Comparison of ENCODE assay signal across 10 cellular contexts in genomic region chr2:33412920-33413319, GRCh38.
DNase-seq lines count a peak whose midpoint lies in the region; TF ChIP-seq lines count a peak whose summit lies in the region.
"Had no signal": no experiment of that assay in that cellular context is flagged by ENCODE, and none has a peak within 500 bp of the region (broad histone marks: within the 10 kb centered on the region; RNA-seq: fewer than 3 reads in every experiment).

No MANE protein-coding gene starts in this region.

- H3K9ac ChIP-seq in mesenchymal stem cell (ENCODE audit: low read length), result no peak overlapping the region

- no peak overlapping the region for H3K23ac ChIP-seq in mesenchymal stem cell (ENCODE audit: low read length in 2 of 2)

- peak; percentile 79 for TF ChIP-seq CTCF in chondrocyte (IDR thresholded peaks at IDR 0.05)
- no peak for TF ChIP-seq CTCF in suprapubic skin (IDR thresholded peaks at IDR 0.05)

- H3K4me2 ChIP-seq in mesenchymal stem cell (ENCODE audit: low read length, poor library complexity, severe bottlenecking), result no peak overlapping the region

- no peaks in the 10 kb centered on the region for H3K27me3 ChIP-seq in mesenchymal stem cell (ENCODE audit: control insufficient read depth in 1 of 2, insufficient read depth in 1 of 2, low read length in 2 of 2)
- H3K27me3 ChIP-seq in suprapubic skin, result no peaks in the 10 kb centered on the region
- no peaks in the 10 kb centered on the region for H3K27me3 ChIP-seq in HAP-1 (ENCODE audit: low read depth)

- no peak overlapping the region for H4K8ac ChIP-seq in mesenchymal stem cell (ENCODE audit: low read length)

- no peaks in the 10 kb centered on the region for H3K79me1 ChIP-seq in mesenchymal stem cell (replicated peaks; ENCODE audit: low read length, poor library complexity, severe bottlenecking)

- no peak overlapping the region for H3K18ac ChIP-seq in mesenchymal stem cell (ENCODE audit: low read depth in 1 of 2, low read length in 2 of 2)

- no peak overlapping the region for H3K4ac ChIP-seq in mesenchymal stem cell (ENCODE audit: low read depth in 1 of 2, low read length in 2 of 2)

- H2BK120ac ChIP-seq in mesenchymal stem cell (ENCODE audit: low read depth, low read length), result no peak overlapping the region

- no CpG with 5 or more reads among the region's 1 CpG for WGBS in mesenchymal stem cell
- WGBS in suprapubic skin, result 40% methylated on average over 1 of the region's 1 CpG

- H3K9me3 ChIP-seq in mesenchymal stem cell (ENCODE audit: control insufficient read depth, low read length) (peaks cover 5% of the 10 kb centered on the region), suprapubic skin (peaks cover 7% of the 10 kb centered on the region), HAP-1 (no peaks in the 10 kb centered on the region)

- peaks cover 8% of the 10 kb centered on the region for H3K9me3 Mint-ChIP-seq in chondrocyte (ENCODE audit: low read depth)

- no peak overlapping the region for H2AFZ ChIP-seq in mesenchymal stem cell (ENCODE audit: low read depth, low read length)

- H3K27me3 Mint-ChIP-seq in chondrocyte (ENCODE audit: low read depth), result no peaks in the 10 kb centered on the region

- DNase-seq in Daoy (ENCODE audit: low read depth) (peak; percentile 56), M059J (ENCODE audit: low read depth) (peak; percentile 70), chondrocyte (ENCODE audit: low spot score) (no peak), mesenchymal stem cell (peak; percentile 80), suprapubic skin (ENCODE audit: low spot score in 2 of 2) (no peak), HAP-1 (ENCODE audit: low spot score in 2 of 2) (no peak), NCI-H1930 (lab: John Stamatoyannopoulos, UW) (no peak)
- DNase-seq in activated T-cell treated with anti-CD3 and anti-CD28 coated beads, Interleukin-2, amount 50 U/mL, for 1 hour, result no peak
- DNase-seq: activated CD4-positive, alpha-beta T cell treated with anti-CD3 and anti-CD28 coated beads, Interleukin-2, amount 10 ng/mL, durations not matched to agents 7 days and 5 days had no signal

- peaks cover 4% of the 10 kb centered on the region for H3K36me3 Mint-ChIP-seq in chondrocyte (ENCODE audit: low read depth)

- H3K4me3 ChIP-seq in mesenchymal stem cell (ENCODE audit: insufficient read depth in 1 of 2, low read depth in 1 of 2, low read length in 2 of 2) (no peak overlapping the region), suprapubic skin (no peak overlapping the region), HAP-1 (no peak overlapping the region)

- no peak overlapping the region for H4K91ac ChIP-seq in mesenchymal stem cell (ENCODE audit: low read length)

- peak overlapping the region; percentile 96 for H3K27ac Mint-ChIP-seq in chondrocyte (ENCODE audit: unreplicated experiment)
- H3K27ac Mint-ChIP-seq: activated CD4-positive, alpha-beta T cell treated with anti-CD3 and anti-CD28 coated beads, Interleukin-2, amount 10 ng/mL, durations not matched to agents 7 days and 5 days; stimulated activated naive CD8-positive, alpha-beta T cell treated with anti-CD3 and anti-CD28 coated beads, Interleukin-15, Interleukin-2, amounts not matched to agents 100 ng/mL and 50 ng/mL, for 24 hours had no signal

- no peak overlapping the region for H3K4me3 Mint-ChIP-seq in chondrocyte (ENCODE audit: unreplicated experiment)
- H3K4me3 Mint-ChIP-seq: activated CD4-positive, alpha-beta T cell treated with anti-CD3 and anti-CD28 coated beads, Interleukin-2, amount 10 ng/mL, durations not matched to agents 7 days and 5 days; stimulated activated naive CD8-positive, alpha-beta T cell treated with anti-CD3 and anti-CD28 coated beads, Interleukin-15, Interleukin-2, amounts not matched to agents 100 ng/mL and 50 ng/mL, for 24 hours had no signal

- no peaks in the 10 kb centered on the region for H3K36me3 ChIP-seq in mesenchymal stem cell (ENCODE audit: control insufficient read depth in 1 of 2, insufficient read depth in 2 of 2, low read depth in 1 of 2, low read length in 2 of 2)
- H3K36me3 ChIP-seq in suprapubic skin, result no peaks in the 10 kb centered on the region
- H3K36me3 ChIP-seq in HAP-1 (replicated peaks), result no peaks in the 10 kb centered on the region

- H2BK5ac ChIP-seq in mesenchymal stem cell (ENCODE audit: low read depth, low read length, poor library complexity, severe bottlenecking), result no peak overlapping the region

- in situ Hi-C loops in HAP-1 (cut with MboI; ENCODE audit: low sequenced_read_pairs), result no loop called here

- H3K4me1 ChIP-seq in mesenchymal stem cell (ENCODE audit: control insufficient read depth, insufficient read depth, low read depth, low read length) (peaks cover 3% of the 10 kb centered on the region), suprapubic skin (no peaks in the 10 kb centered on the region), HAP-1 (no peaks in the 10 kb centered on the region)

- H3K27ac ChIP-seq in mesenchymal stem cell (ENCODE audit: low read length, poor library complexity, severe bottlenecking), result no peak overlapping the region
- H3K27ac ChIP-seq in suprapubic skin, result no peak overlapping the region

- peak overlapping the region in 1 of 2 experiments; percentile 92 for H2BK12ac ChIP-seq in mesenchymal stem cell (ENCODE audit: low read length in 2 of 2)

- H2BK15ac ChIP-seq in mesenchymal stem cell (ENCODE audit: low read depth, poor library complexity, severe bottlenecking), result no peak overlapping the region

- H3K14ac ChIP-seq in mesenchymal stem cell (ENCODE audit: low read length in 2 of 2), result no peak overlapping the region

- TF ChIP-seq POLR2A in suprapubic skin (IDR thresholded peaks at IDR 0.05), result no peak

- H2AK5ac ChIP-seq in mesenchymal stem cell (ENCODE audit: low read length, severe bottlenecking), result no peak overlapping the region

- TF ChIP-seq EP300 in suprapubic skin (IDR thresholded peaks at IDR 0.05), result no peak

- peaks cover 31% of the 10 kb centered on the region for H3K4me1 Mint-ChIP-seq in chondrocyte (ENCODE audit: low read depth)
- H3K4me1 Mint-ChIP-seq: activated CD4-positive, alpha-beta T cell treated with anti-CD3 and anti-CD28 coated beads, Interleukin-2, amount 10 ng/mL, durations not matched to agents 7 days and 5 days had no signal

Comparison
In these comparisons a context has a peak if more than half of its experiments do, and no peak if none do; other contexts are left out.
1. DNase-seq: peak in Daoy (single experiment), M059J (single experiment) and mesenchymal stem cell (single experiment); none in chondrocyte (single experiment), suprapubic skin (0 of 2), HAP-1 (0 of 2), activated T-cell treated with anti-CD3 and anti-CD28 coated beads, Interleukin-2, amount 50 U/mL, for 1 hour (single experiment) and NCI-H1930 (0 of 2).